ENCODE assay signal across 9 cellular contexts in the genomic region with DNA sequence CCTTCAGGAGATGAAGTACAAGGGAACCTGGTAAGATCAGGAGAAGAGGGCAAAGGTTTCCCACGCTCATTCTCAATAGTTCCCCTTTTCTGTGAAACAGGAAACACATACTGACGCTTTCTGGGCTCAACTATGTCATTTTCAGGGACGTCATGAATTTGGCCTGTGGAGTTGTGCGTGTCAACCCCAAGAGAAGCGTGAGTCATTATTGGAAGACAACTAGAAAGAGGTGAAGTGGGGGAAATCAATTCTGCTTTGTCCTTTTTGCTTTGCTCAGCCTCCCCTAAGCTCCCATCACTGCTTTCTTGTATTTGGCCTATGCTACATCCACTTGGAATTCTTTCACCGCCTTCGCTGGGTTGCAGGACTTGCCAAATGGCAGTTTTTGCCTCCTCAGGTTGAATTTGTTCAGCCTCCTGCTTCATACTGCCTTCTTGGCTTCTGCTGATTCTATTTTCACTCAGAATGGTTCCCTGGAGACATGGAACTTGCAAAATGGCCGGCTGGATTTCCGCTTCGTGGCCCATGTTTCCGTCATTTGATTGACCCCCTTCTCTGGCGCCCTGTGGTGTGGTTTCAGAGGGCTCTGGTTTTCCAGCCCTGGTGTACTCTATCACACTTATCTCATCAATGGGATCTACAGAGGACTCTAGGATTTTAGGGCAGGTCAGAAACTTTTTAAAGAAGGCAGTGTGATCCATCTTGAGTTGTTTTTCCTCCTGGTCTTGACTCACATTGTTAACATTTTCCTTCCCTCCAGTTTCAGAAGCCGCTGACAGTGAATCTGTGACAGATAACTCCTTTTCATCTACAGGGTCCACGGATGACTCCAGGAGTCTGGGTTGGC.
DNase-seq lines count a peak whose midpoint lies in the region; ATAC-seq lines count a peak whose summit lies in the region.
"Had no signal": no experiment of that assay in that cellular context is flagged by ENCODE, and none has a peak within 500 bp of the region (broad histone marks: within the 10 kb centered on the region; RNA-seq: fewer than 3 reads in every experiment).

No MANE protein-coding gene starts in this region.

- H3K36me3 ChIP-seq in mesendoderm (ENCODE audit: control insufficient read depth, insufficient read depth, low read length) = no peaks in the 10 kb centered on the region

- ATAC-seq in activated CD4-positive, alpha-beta T cell treated with anti-CD3 and anti-CD28 coated beads for 36 hours = peak; percentile 94
- peak; percentile 70 for ATAC-seq in HG02642 (IDR thresholded peaks at IDR 0.05; ENCODE audit: poor library complexity, unreplicated experiment)

- H3K18ac ChIP-seq in mesendoderm (ENCODE audit: low read length) = peak overlapping the region; percentile 72

- H3K4me1 Mint-ChIP-seq in activated CD4-positive, alpha-beta T cell treated with anti-CD3 and anti-CD28 coated beads for 36 hours = peaks cover 52% of the 10 kb centered on the region
- H3K4me1 Mint-ChIP-seq in activated CD4-positive, alpha-beta T cell treated with anti-CD3 and anti-CD28 coated beads, Interleukin-2, amount 10 ng/mL, durations not matched to agents 7 days and 5 days = peaks cover 24% of the 10 kb centered on the region

- no peaks in the 10 kb centered on the region for H3K9me3 Mint-ChIP-seq in activated CD4-positive, alpha-beta T cell treated with anti-CD3 and anti-CD28 coated beads for 36 hours (ENCODE audit: low read depth)
- H3K9me3 Mint-ChIP-seq in activated CD4-positive, alpha-beta T cell treated with anti-CD3 and anti-CD28 coated beads, Interleukin-2, amount 10 ng/mL, durations not matched to agents 7 days and 5 days = no peaks in the 10 kb centered on the region
- H3K9me3 Mint-ChIP-seq: T-cell had no signal

- peaks cover 25% of the 10 kb centered on the region for H3K4me1 ChIP-seq in mesendoderm (ENCODE audit: control insufficient read depth, low read depth, low read length)

- H3K36me3 Mint-ChIP-seq in activated CD4-positive, alpha-beta T cell treated with anti-CD3 and anti-CD28 coated beads for 36 hours (ENCODE audit: low read depth) = no peaks in the 10 kb centered on the region
- H3K36me3 Mint-ChIP-seq in activated CD4-positive, alpha-beta T cell treated with anti-CD3 and anti-CD28 coated beads, Interleukin-2, amount 10 ng/mL, durations not matched to agents 7 days and 5 days (ENCODE audit: low read depth) = no peaks in the 10 kb centered on the region
- H3K36me3 Mint-ChIP-seq: T-cell had no signal

- H3K23ac ChIP-seq in mesendoderm (ENCODE audit: low read length) = peak overlapping the region; percentile 67

- CTCF ChIA-PET in activated CD4-positive, alpha-beta T cell treated with anti-CD3 and anti-CD28 coated beads for 36 hours (lab: Charles Lee) = interaction anchor here (15.6 kb wide), 1 partner anchor 229 kb away, joined by 298 read pairs; no protein-coding TSS in a partner anchor
- CTCF ChIA-PET in activated CD4-positive, alpha-beta T cell treated with anti-CD3 and anti-CD28 coated beads, Interleukin-2, amount 10 ng/mL, durations not matched to agents 7 days and 5 days (lab: Charles Lee) = interaction anchor here (0.6 to 1.9 kb wide), 4 partner anchors 10 to 228 kb away, joined by 3 to 5 read pairs (median 4); no protein-coding TSS in a partner anchor

- intact Hi-C loops in activated CD4-positive, alpha-beta T cell treated with anti-CD3 and anti-CD28 coated beads for 36 hours (cut with DNase I, micrococcal nuclease) = loop anchor here in 1 of 2 experiments (10.0 kb wide), 1 partner anchor 539 kb away; no protein-coding TSS in a partner anchor

- DNase-seq in activated CD4-positive, alpha-beta T cell treated with anti-CD3 and anti-CD28 coated beads for 36 hours = peak; percentile 64
- no peak for DNase-seq in activated CD4-positive, alpha-beta T cell treated with anti-CD3 and anti-CD28 coated beads, Interleukin-2, amount 10 ng/mL, durations not matched to agents 7 days and 5 days
- DNase-seq in NOMO-1 treated with DMSO at 0.1 percent for 48 hours (lab: John Stamatoyannopoulos, UW; ENCODE audit: unreplicated experiment) (peak; percentile 93), mesendoderm (no peak), NCI-H2227 (lab: John Stamatoyannopoulos, UW; ENCODE audit: unreplicated experiment) (no peak), NCI-H2107 treated with DMSO at 0.1 percent for 48 hours (lab: John Stamatoyannopoulos, UW; ENCODE audit: unreplicated experiment) (no peak), middle frontal gyrus (ENCODE audit: extremely low spot score, low spot score) (no peak)

- H3K4ac ChIP-seq in mesendoderm (ENCODE audit: low read depth, low read length) = peak overlapping the region; percentile 70

- peak overlapping the region; percentile 85 for H2AK5ac ChIP-seq in mesendoderm (ENCODE audit: low read length)

- peak overlapping the region; percentile 44 for H3K56ac ChIP-seq in mesendoderm (ENCODE audit: low read length)

- H2BK5ac ChIP-seq in mesendoderm (ENCODE audit: low read length) = peak overlapping the region; percentile 30

- WGBS in mesendoderm (ENCODE audit: extremely low coverage, insufficient coverage, low lambda C conversion rate) = no CpG with 5 or more reads among the region's 14 CpGs

- H3K4me2 ChIP-seq in mesendoderm (ENCODE audit: low read length) = no peak overlapping the region

- peak overlapping the region; percentile 23 for H4K5ac ChIP-seq in mesendoderm (ENCODE audit: low read length)

- H3K27me3 ChIP-seq in mesendoderm (ENCODE audit: insufficient read depth, low read length, poor library complexity) = no peaks in the 10 kb centered on the region

- H2BK120ac ChIP-seq in mesendoderm (ENCODE audit: low read depth, low read length) = peak overlapping the region; percentile 86

- H3K27ac Mint-ChIP-seq in activated CD4-positive, alpha-beta T cell treated with anti-CD3 and anti-CD28 coated beads for 36 hours = peak overlapping the region; percentile 72
- no peak overlapping the region for H3K27ac Mint-ChIP-seq in activated CD4-positive, alpha-beta T cell treated with anti-CD3 and anti-CD28 coated beads, Interleukin-2, amount 10 ng/mL, durations not matched to agents 7 days and 5 days
- H3K27ac Mint-ChIP-seq: T-cell had no signal

- no peak overlapping the region for H3K4me3 ChIP-seq in mesendoderm (ENCODE audit: low read length)

- no peak overlapping the region for H3K4me3 Mint-ChIP-seq in activated CD4-positive, alpha-beta T cell treated with anti-CD3 and anti-CD28 coated beads for 36 hours
- H3K4me3 Mint-ChIP-seq in activated CD4-positive, alpha-beta T cell treated with anti-CD3 and anti-CD28 coated beads, Interleukin-2, amount 10 ng/mL, durations not matched to agents 7 days and 5 days = no peak overlapping the region
- H3K4me3 Mint-ChIP-seq: T-cell had no signal

- POLR2A ChIA-PET in activated CD4-positive, alpha-beta T cell treated with anti-CD3 and anti-CD28 coated beads for 36 hours (lab: Charles Lee) = no interaction called here
- POLR2A ChIA-PET in activated CD4-positive, alpha-beta T cell treated with anti-CD3 and anti-CD28 coated beads, Interleukin-2, amount 10 ng/mL, durations not matched to agents 7 days and 5 days (lab: Charles Lee) = no interaction called here

- no peaks in the 10 kb centered on the region for H3K79me2 ChIP-seq in mesendoderm (ENCODE audit: control insufficient read depth, insufficient read depth, low read length)

- H3K27me3 Mint-ChIP-seq in activated CD4-positive, alpha-beta T cell treated with anti-CD3 and anti-CD28 coated beads for 36 hours = peaks cover 12% of the 10 kb centered on the region
- peaks cover 4% of the 10 kb centered on the region for H3K27me3 Mint-ChIP-seq in activated CD4-positive, alpha-beta T cell treated with anti-CD3 and anti-CD28 coated beads, Interleukin-2, amount 10 ng/mL, durations not matched to agents 7 days and 5 days
- H3K27me3 Mint-ChIP-seq: T-cell had no signal

- no peaks in the 10 kb centered on the region for H3K79me1 ChIP-seq in mesendoderm (ENCODE audit: low read length)

- no peak overlapping the region for H4K8ac ChIP-seq in mesendoderm (ENCODE audit: low read depth, low read length)

- H3K9ac ChIP-seq in mesendoderm (ENCODE audit: low read length) = no peak overlapping the region

- no peak overlapping the region for H3K27ac ChIP-seq in mesendoderm (ENCODE audit: low read depth, low read length)

- H2BK15ac ChIP-seq in mesendoderm (replicated peaks; ENCODE audit: low read depth) = no peak overlapping the region

Comparison
In these comparisons a context has a peak if more than half of its experiments do, and no peak if none do; other contexts are left out.
1. DNase-seq: peak in activated CD4-positive, alpha-beta T cell treated with anti-CD3 and anti-CD28 coated beads for 36 hours (single experiment) and NOMO-1 treated with DMSO at 0.1 percent for 48 hours (single experiment); none in activated CD4-positive, alpha-beta T cell treated with anti-CD3 and anti-CD28 coated beads, Interleukin-2, amount 10 ng/mL, durations not matched to agents 7 days and 5 days (single experiment), mesendoderm (single experiment), NCI-H2227 (single experiment), NCI-H2107 treated with DMSO at 0.1 percent for 48 hours (single experiment) and middle frontal gyrus (single experiment).